ENCODE assay signal across 8 cellular contexts in genomic region chr21:42227909-42228708, GRCh38. TPM values are rescaled to one million over a fixed set of nuclear protein-coding genes. Genes with fewer than 3 reads are reported as not detected.
DNase-seq lines count a peak whose midpoint lies in the region; ATAC-seq and TF ChIP-seq lines count a peak whose summit lies in the region.

No MANE protein-coding gene starts in this region.

- peak overlapping the region; percentile 95 to 100 (median 99) for H3K4me2 ChIP-seq in BLaER1 treated with 17β-estradiol and CSF1 and Interleukin-3, amounts not matched to agents 10 nM and 100 nM

- H3K9ac ChIP-seq in BLaER1 treated with 17β-estradiol and CSF1 and Interleukin-3, amounts not matched to agents 10 nM and 100 nM, result peak overlapping the region; percentile 34 to 91 (median 75); a peak in 20 of 22 replicates

- H3K4me1 ChIP-seq in BLaER1 treated with 17β-estradiol and CSF1 and Interleukin-3, amounts not matched to agents 10 nM and 100 nM, result peaks cover 84 to 100% (median 93%) of the 10 kb centered on the region in 10 experiments
- H3K4me1 ChIP-seq in gastroesophageal sphincter, result peaks cover 3 to 63% (median 27%) of the 10 kb centered on the region in 3 donors
- peaks cover 60% of the 10 kb centered on the region for H3K4me1 ChIP-seq in psoas muscle
- peaks cover 48% of the 10 kb centered on the region for H3K4me1 ChIP-seq in upper lobe of right lung

- intact Hi-C loops in psoas muscle (cut with DNase I) (no loop called here), upper lobe of right lung (cut with DNase I) (no loop called here)

- H3K36me3 ChIP-seq in BLaER1 treated with 17β-estradiol and CSF1 and Interleukin-3, amounts not matched to agents 10 nM and 100 nM, result peaks cover 23 to 75% (median 42%) of the 10 kb centered on the region in 11 experiments
- H3K36me3 ChIP-seq in gastroesophageal sphincter (peaks cover 0 to 21% of the 10 kb centered on the region in 2 donors), psoas muscle (ENCODE audit: insufficient read depth in 1 of 2, low read depth in 1 of 2) (peaks cover 0 to 13% of the 10 kb centered on the region in 2 donors), upper lobe of right lung (peaks cover 13% of the 10 kb centered on the region)

- TF ChIP-seq CTCF in gastroesophageal sphincter (IDR thresholded peaks at IDR 0.05), result no peak
- no peak for TF ChIP-seq CTCF in psoas muscle (IDR thresholded peaks at IDR 0.05)
- TF ChIP-seq CTCF in upper lobe of right lung (IDR thresholded peaks at IDR 0.05), result no peak

- no peak for TF ChIP-seq EP300 in gastroesophageal sphincter (IDR thresholded peaks at IDR 0.05)

- H3K27me3 ChIP-seq in BLaER1 treated with 17β-estradiol and CSF1 and Interleukin-3, amounts not matched to agents 10 nM and 100 nM, result no peaks in the 10 kb centered on the region
- H3K27me3 ChIP-seq in gastroesophageal sphincter (no peaks in the 10 kb centered on the region), psoas muscle (ENCODE audit: insufficient read depth in 3 of 3, low read length in 2 of 3) (no peaks in the 10 kb centered on the region), upper lobe of right lung (no peaks in the 10 kb centered on the region)

- peaks cover 0 to 25% (median 22%) of the 10 kb centered on the region in 11 experiments; a peak in 15 of 22 replicates for H3K9me3 ChIP-seq in BLaER1 treated with 17β-estradiol and CSF1 and Interleukin-3, amounts not matched to agents 10 nM and 100 nM (replicated peaks in 1 of 11)
- no peaks in the 10 kb centered on the region for H3K9me3 ChIP-seq in gastroesophageal sphincter
- H3K9me3 ChIP-seq in psoas muscle, result no peaks in the 10 kb centered on the region
- no peaks in the 10 kb centered on the region for H3K9me3 ChIP-seq in upper lobe of right lung

- WGBS in gastroesophageal sphincter (ENCODE audit: low coverage in 1 of 2), 2 donors, result 54 to 83% methylated on average over 1 to 5 of the region's 10 CpGs
- WGBS in psoas muscle, 3 donors, result 23 to 28% (median 27%) methylated on average over 10 of the region's 10 CpGs

- peak overlapping the region; percentile 7 to 60 (median 40); a peak in 17 of 20 replicates for H3K4me3 ChIP-seq in BLaER1 treated with 17β-estradiol and CSF1 and Interleukin-3, amounts not matched to agents 10 nM and 100 nM
- H3K4me3 ChIP-seq in gastroesophageal sphincter (no peak overlapping the region), psoas muscle (no peak overlapping the region), upper lobe of right lung (no peak overlapping the region)

- ATAC-seq in HG03342 (IDR thresholded peaks at IDR 0.05; ENCODE audit: unreplicated experiment) (peak; percentile 88), gastroesophageal sphincter (peak; percentile 97), psoas muscle (peak; percentile 93 to 96 (median 96)), upper lobe of right lung (peak; percentile 95)

- H3K27ac ChIP-seq in BLaER1 treated with 17β-estradiol and CSF1 and Interleukin-3, amounts not matched to agents 10 nM and 100 nM, result peak overlapping the region; percentile 75 to 98 (median 95)
- H3K27ac ChIP-seq in gastroesophageal sphincter, result peak overlapping the region; percentile 12 to 68 (median 64)
- peak overlapping the region; percentile 96 for H3K27ac ChIP-seq in psoas muscle
- peak overlapping the region; percentile 61 for H3K27ac ChIP-seq in upper lobe of right lung

- TF ChIP-seq POLR2A in gastroesophageal sphincter (IDR thresholded peaks at IDR 0.05), result no peak

- DNase-seq in GM19240 (ENCODE audit: insufficient read length, low spot score) (peak; percentile 83), RPMI8226 (peak; percentile 97), psoas muscle (peak; percentile 93 to 97), upper lobe of right lung (peak; percentile 91)
- peak; percentile 82 for DNase-seq in activated effector memory CD4-positive, alpha-beta T cell treated with Interleukin-2 at 50 U/mL for 16 hours

- peaks cover 0 to 76% (median 0%) of the 10 kb centered on the region in 11 experiments; a peak in 6 of 22 replicates for H4K20me1 ChIP-seq in BLaER1 treated with 17β-estradiol and CSF1 and Interleukin-3, amounts not matched to agents 10 nM and 100 nM

RNA-seq across cellular contexts. Expression of gene ABCG1, which starts 9.2 kb away (rescaled TPM):
- total RNA-seq in gastroesophageal sphincter (10 to 100 TPM; 15.9 to 21.8 (median 18.0) TPM), psoas muscle (10 to 100 TPM in 2 of 4 donors, 1 to 10 TPM in 2; 4.4 to 35.8 (median 16.6) TPM), upper lobe of right lung (62.6 TPM)
- polyA plus RNA-seq in psoas muscle, result 1 to 10 TPM; 2.9 to 3.5 (median 3.5) TPM

Comparison
In these comparisons a context has a peak if more than half of its experiments do, and no peak if none do; other contexts are left out.
1. H3K4me3 ChIP-seq: peak in BLaER1 treated with 17β-estradiol and CSF1 and Interleukin-3, amounts not matched to agents 10 nM and 100 nM (10 of 10); none in gastroesophageal sphincter (0 of 2), psoas muscle (single experiment) and upper lobe of right lung (single experiment).
2. Peak in every context shown above with its lines, with median percentiles within 50 percentile points of each other: H3K27ac ChIP-seq, DNase-seq and ATAC-seq.